Comparison of ENCODE assay signal across 27 cellular contexts in genomic region chr13:27120011-27120410, GRCh38.
"Had no signal": no experiment of that assay in that cellular context is flagged by ENCODE, and none has a peak within 500 bp of the region (broad histone marks: within the 10 kb centered on the region; RNA-seq: fewer than 3 reads in every experiment).

No MANE protein-coding gene starts in this region.

- H3K4me3 ChIP-seq: body of pancreas, colonic mucosa, dorsolateral prefrontal cortex, left ventricle myocardium inferior, lung, ovary, stomach, tibial artery, upper lobe of right lung had no signal

- H3K27ac Mint-ChIP-seq: activated T-cell treated with anti-CD3 and anti-CD28 coated beads, Interleukin-2, amount 50 U/mL, for 72 hours; nephron; progenitor cell of endocrine pancreas; stimulated activated effector memory CD8-positive, alpha-beta T cell treated with anti-CD3 and anti-CD28 coated beads, Interleukin-12 subunit alpha, Interleukin-12 subunit beta, amount 100 ng/mL, for 72 hours had no signal

- DNase-seq: activated CD4-positive, alpha-beta T cell treated with anti-CD3 and anti-CD28 coated beads for 36 hours; activated CD4-positive, CD25-positive, alpha-beta regulatory T cell; activated naive CD4-positive, alpha-beta T cell; activated T-cell treated with anti-CD3 and anti-CD28 coated beads for 4 hours; activated T-cell treated with anti-CD3 and anti-CD28 coated beads, Interleukin-2, amount 50 U/mL, for 72 hours; aorta; body of pancreas; colonic mucosa; dorsolateral prefrontal cortex; effector memory CD4-positive, alpha-beta T cell; erythroblast; glutamatergic neuron; islet precursor cell; left ventricle myocardium inferior; mesendoderm; ovary; small intestine; stimulated activated CD4-positive, alpha-beta T cell treated with anti-CD3 and anti-CD28 coated beads, Interleukin-4, amount 100 ng/mL, for 24 hours; stomach; tibial artery; upper lobe of right lung had no signal

- H3K4me3 Mint-ChIP-seq: activated CD4-positive, alpha-beta T cell treated with anti-CD3 and anti-CD28 coated beads for 36 hours; nephron; stimulated activated effector memory CD8-positive, alpha-beta T cell treated with anti-CD3 and anti-CD28 coated beads, Interleukin-12 subunit alpha, Interleukin-12 subunit beta, amount 100 ng/mL, for 72 hours had no signal

- H3K9me3 ChIP-seq: body of pancreas, colonic mucosa, left ventricle myocardium inferior, ovary, tibial artery, upper lobe of right lung had no signal

- H3K36me3 ChIP-seq: colonic mucosa, ovary had no signal

- ATAC-seq: activated CD4-positive, alpha-beta T cell treated with anti-CD3 and anti-CD28 coated beads for 36 hours; activated naive CD4-positive, alpha-beta T cell treated with anti-CD3 and anti-CD28 coated beads, Interleukin-2, amount 50 U/mL, for 72 hours; activated T-cell treated with anti-CD3 and anti-CD28 coated beads, Interleukin-2, amount 50 U/mL, for 72 hours; body of pancreas; sciatic nerve; stimulated activated effector memory CD8-positive, alpha-beta T cell treated with anti-CD3 and anti-CD28 coated beads, Interleukin-12 subunit alpha, Interleukin-12 subunit beta, amount 100 ng/mL, for 72 hours; upper lobe of right lung had no signal

- H3K9me3 Mint-ChIP-seq: stimulated activated effector memory CD8-positive, alpha-beta T cell treated with anti-CD3 and anti-CD28 coated beads, Interleukin-12 subunit alpha, Interleukin-12 subunit beta, amount 100 ng/mL, for 72 hours had no signal

- H3K27me3 Mint-ChIP-seq: activated CD4-positive, alpha-beta T cell treated with anti-CD3 and anti-CD28 coated beads for 36 hours; progenitor cell of endocrine pancreas had no signal

- H3K4me1 ChIP-seq: colonic mucosa had no signal

- H3K27ac ChIP-seq: body of pancreas, colonic mucosa, dorsolateral prefrontal cortex, left ventricle myocardium inferior, ovary, stomach, upper lobe of right lung had no signal

- H3K27me3 ChIP-seq: body of pancreas, colonic mucosa, dorsolateral prefrontal cortex, ovary, stomach, tibial artery, upper lobe of right lung had no signal
